Comparison of ENCODE assay signal across 8 cellular contexts in genomic region chr5:132428811-132429440, GRCh38. TPM values are rescaled to one million over a fixed set of nuclear protein-coding genes. Genes with fewer than 3 reads are reported as not detected.
DNase-seq lines count a peak whose midpoint lies in the region; ATAC-seq lines count a peak whose summit lies in the region.

No MANE protein-coding gene starts in this region.

- H3K9ac ChIP-seq in stomach smooth muscle (ENCODE audit: low read length in 2 of 2) (peak overlapping the region; percentile 2 to 13), neuronal stem cell (ENCODE audit: low read depth, low read length, poor library complexity) (no peak overlapping the region)

- H4K91ac ChIP-seq in neuronal stem cell (ENCODE audit: low read depth, low read length, poor library complexity): no peak overlapping the region

- no peak overlapping the region for H3K4ac ChIP-seq in neuronal stem cell (ENCODE audit: low read length)

- no peak overlapping the region for H3K14ac ChIP-seq in neuronal stem cell (ENCODE audit: low read length)

- H3K9me3 Mint-ChIP-seq in activated CD4-positive, alpha-beta T cell treated with anti-CD3 and anti-CD28 coated beads, Interleukin-2, amount 10 ng/mL, durations not matched to agents 24 days and 14 days: no peaks in the 10 kb centered on the region
- no peaks in the 10 kb centered on the region for H3K9me3 Mint-ChIP-seq in activated CD4-positive, alpha-beta memory T cell treated with anti-CD3 and anti-CD28 coated beads for 36 hours

- CTCF ChIA-PET in activated CD4-positive, alpha-beta memory T cell treated with anti-CD3 and anti-CD28 coated beads for 36 hours (lab: Charles Lee): interaction anchor here (1.1 to 5.1 kb wide), 6 partner anchors 9 to 41 kb away, joined by 3 to 53 read pairs (median 10); no protein-coding TSS in a partner anchor

- DNase-seq in activated CD4-positive, alpha-beta T cell treated with anti-CD3 and anti-CD28 coated beads, Interleukin-2, amount 10 ng/mL, durations not matched to agents 24 days and 14 days: no peak
- no peak for DNase-seq in activated CD4-positive, alpha-beta T cell treated with anti-CD3 and anti-CD28 coated beads for 1 hour
- DNase-seq in activated CD4-positive, alpha-beta memory T cell treated with anti-CD3 and anti-CD28 coated beads for 36 hours: no peak
- peak; percentile 21 for DNase-seq in iPS-NIHi7 (ENCODE audit: extremely low spot score)
- DNase-seq in NCI-H2081 (lab: John Stamatoyannopoulos, UW): no peak
- no peak for DNase-seq in neuronal stem cell (ENCODE audit: low spot score)

- H3K36me3 Mint-ChIP-seq in activated CD4-positive, alpha-beta T cell treated with anti-CD3 and anti-CD28 coated beads, Interleukin-2, amount 10 ng/mL, durations not matched to agents 24 days and 14 days (ENCODE audit: low read depth): peaks cover 39% of the 10 kb centered on the region
- H3K36me3 Mint-ChIP-seq in activated CD4-positive, alpha-beta memory T cell treated with anti-CD3 and anti-CD28 coated beads for 36 hours: peaks cover 6% of the 10 kb centered on the region

- no peaks in the 10 kb centered on the region for H3K27me3 Mint-ChIP-seq in activated CD4-positive, alpha-beta T cell treated with anti-CD3 and anti-CD28 coated beads, Interleukin-2, amount 10 ng/mL, durations not matched to agents 24 days and 14 days
- no peaks in the 10 kb centered on the region for H3K27me3 Mint-ChIP-seq in activated CD4-positive, alpha-beta memory T cell treated with anti-CD3 and anti-CD28 coated beads for 36 hours

- peaks cover 88% of the 10 kb centered on the region for H3K4me1 Mint-ChIP-seq in activated CD4-positive, alpha-beta T cell treated with anti-CD3 and anti-CD28 coated beads, Interleukin-2, amount 10 ng/mL, durations not matched to agents 24 days and 14 days
- peaks cover 94% of the 10 kb centered on the region for H3K4me1 Mint-ChIP-seq in activated CD4-positive, alpha-beta memory T cell treated with anti-CD3 and anti-CD28 coated beads for 36 hours (ENCODE audit: low read depth)

- no peaks in the 10 kb centered on the region for H3K9me3 ChIP-seq in stomach smooth muscle (ENCODE audit: control insufficient read depth in 2 of 2, low read length in 2 of 2)
- no peaks in the 10 kb centered on the region for H3K9me3 ChIP-seq in neuronal stem cell (replicated peaks in 1 of 2; ENCODE audit: control insufficient read depth in 2 of 2, insufficient read depth in 1 of 2, low read depth in 1 of 2, low read length in 2 of 2)

- intact Hi-C loops in activated CD4-positive, alpha-beta T cell treated with anti-CD3 and anti-CD28 coated beads, Interleukin-2, amount 10 ng/mL, durations not matched to agents 24 days and 14 days (cut with micrococcal nuclease): loop anchor here (1.0 to 10.0 kb wide), 3 partner anchors 8 to 324 kb away; no protein-coding TSS in a partner anchor
- intact Hi-C loops in activated CD4-positive, alpha-beta memory T cell treated with anti-CD3 and anti-CD28 coated beads for 36 hours (cut with micrococcal nuclease): loop anchor here (10.0 kb wide), 2 partner anchors 794 to 894 kb away; partner anchors contain the start of gene RAPGEF6

- H4K8ac ChIP-seq in neuronal stem cell (ENCODE audit: low read depth, low read length): no peak overlapping the region

- no peak overlapping the region for H2AFZ ChIP-seq in neuronal stem cell (ENCODE audit: low read length)

- H3K4me1 ChIP-seq in stomach smooth muscle (ENCODE audit: control insufficient read depth, insufficient read depth, low read length): peaks cover 60% of the 10 kb centered on the region
- H3K4me1 ChIP-seq in neuronal stem cell (ENCODE audit: control insufficient read depth in 2 of 2, insufficient read depth in 1 of 2, low read depth in 1 of 2, low read length in 2 of 2): peaks cover 0 to 5% of the 10 kb centered on the region in 2 donors

- H2BK5ac ChIP-seq in neuronal stem cell (ENCODE audit: low read length): no peak overlapping the region

- POLR2A ChIA-PET in activated CD4-positive, alpha-beta memory T cell treated with anti-CD3 and anti-CD28 coated beads for 36 hours (lab: Charles Lee): interaction anchor here (4.1 to 11.3 kb wide), 4 partner anchors 9 to 56 kb away, joined by 37 to 361 read pairs (median 76); partner anchors contain the start of gene IRF1

- no peak overlapping the region for H2BK15ac ChIP-seq in neuronal stem cell (ENCODE audit: low read length)

- H3K27ac Mint-ChIP-seq in activated CD4-positive, alpha-beta T cell treated with anti-CD3 and anti-CD28 coated beads, Interleukin-2, amount 10 ng/mL, durations not matched to agents 24 days and 14 days: peak overlapping the region; percentile 96
- H3K27ac Mint-ChIP-seq in activated CD4-positive, alpha-beta memory T cell treated with anti-CD3 and anti-CD28 coated beads for 36 hours: peak overlapping the region; percentile 98

- no peak overlapping the region for H3K4me2 ChIP-seq in neuronal stem cell (ENCODE audit: insufficient read depth, low read length, poor library complexity, severe bottlenecking)

- no peak for ATAC-seq in GM19324 (IDR thresholded peaks at IDR 0.05; ENCODE audit: low FRiP score, unreplicated experiment)

- H3K4me3 ChIP-seq in stomach smooth muscle (ENCODE audit: low read length in 2 of 2) (no peak overlapping the region), neuronal stem cell (ENCODE audit: low read length in 2 of 2) (no peak overlapping the region)

- peak overlapping the region; percentile 84 for H3K27ac ChIP-seq in stomach smooth muscle (ENCODE audit: low read length)
- no peak overlapping the region for H3K27ac ChIP-seq in neuronal stem cell (replicated peaks; ENCODE audit: low read length)

- H3K23ac ChIP-seq in neuronal stem cell (ENCODE audit: low read depth, low read length, poor library complexity): no peak overlapping the region

- no peak overlapping the region for H2AK5ac ChIP-seq in neuronal stem cell (ENCODE audit: low read depth, low read length)

- no peak overlapping the region for H2BK120ac ChIP-seq in neuronal stem cell (ENCODE audit: low read depth, low read length)

- H3K36me3 ChIP-seq in stomach smooth muscle (ENCODE audit: control insufficient read depth in 2 of 2, insufficient read depth in 2 of 2, low read length in 2 of 2): peaks cover 3 to 5% of the 10 kb centered on the region in 2 donors
- H3K36me3 ChIP-seq in neuronal stem cell (replicated peaks in 1 of 2; ENCODE audit: control insufficient read depth in 2 of 2, insufficient read depth in 2 of 2, low read length in 2 of 2): no peaks in the 10 kb centered on the region

- H3K27me3 ChIP-seq in stomach smooth muscle (ENCODE audit: control insufficient read depth in 1 of 2, insufficient read depth in 2 of 2, low read length in 2 of 2) (no peaks in the 10 kb centered on the region), neuronal stem cell (ENCODE audit: control insufficient read depth in 3 of 3, insufficient read depth in 3 of 3, low read depth in 1 of 3, low read length in 3 of 3) (no peaks in the 10 kb centered on the region)

- H3K79me1 ChIP-seq in neuronal stem cell (ENCODE audit: low read depth, low read length): no peaks in the 10 kb centered on the region

- WGBS in neuronal stem cell (ENCODE audit: extremely low coverage in 2 of 2, insufficient read length in 2 of 2, insufficient replicate concordance in 1 of 2), 2 donors: no CpG with 5 or more reads among the region's 6 CpGs

- H2BK12ac ChIP-seq in neuronal stem cell (ENCODE audit: low read length): no peak overlapping the region

- H3K18ac ChIP-seq in neuronal stem cell (ENCODE audit: low read length): no peak overlapping the region

- peak overlapping the region; percentile 81 for H3K4me3 Mint-ChIP-seq in activated CD4-positive, alpha-beta T cell treated with anti-CD3 and anti-CD28 coated beads, Interleukin-2, amount 10 ng/mL, durations not matched to agents 24 days and 14 days
- no peak overlapping the region for H3K4me3 Mint-ChIP-seq in activated CD4-positive, alpha-beta memory T cell treated with anti-CD3 and anti-CD28 coated beads for 36 hours

RNA-seq across cellular contexts. Expression of gene SLC22A5, which starts 59.4 kb away (rescaled TPM):
- 4.9 and 5.5 TPM in 2 replicates for total RNA-seq in activated CD4-positive, alpha-beta T cell treated with anti-CD3 and anti-CD28 coated beads, Interleukin-2, amount 10 ng/mL, durations not matched to agents 24 days and 14 days
- total RNA-seq in activated CD4-positive, alpha-beta memory T cell treated with anti-CD3 and anti-CD28 coated beads for 36 hours: 1 to 10 TPM; 2.8 to 3.6 TPM
- 2.5 TPM for polyA plus RNA-seq in neuronal stem cell (2013, experiment 1 of 2)
- polyA plus RNA-seq in neuronal stem cell (2013, experiment 2 of 2): 1.9 TPM
